In the genomic region with DNA sequence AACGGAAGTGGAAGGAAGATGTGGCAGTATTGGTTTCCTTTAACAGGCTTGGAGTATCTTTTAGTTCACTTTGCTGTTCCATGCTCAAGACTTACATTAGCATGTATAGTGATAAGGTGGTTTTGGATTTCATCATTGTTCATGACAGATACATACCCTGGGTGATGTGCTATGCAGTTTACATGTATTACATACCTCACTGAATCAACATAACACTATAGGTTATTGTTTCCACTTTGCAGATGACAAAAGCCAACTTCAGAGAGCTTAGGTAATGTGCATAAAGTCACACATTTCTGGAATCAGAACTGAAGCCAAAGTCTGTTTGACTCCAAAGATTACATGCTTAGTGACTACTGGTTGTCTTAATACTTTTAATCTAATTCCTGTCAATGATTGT, we compare ENCODE assay signal across 13 cellular contexts. TPM values are rescaled to one million over a fixed set of nuclear protein-coding genes. Genes with fewer than 3 reads are reported as not detected.
DNase-seq lines count a peak whose midpoint lies in the region; ATAC-seq lines count a peak whose summit lies in the region.
"Had no signal": no experiment of that assay in that cellular context is flagged by ENCODE, and none has a peak within 500 bp of the region (broad histone marks: within the 10 kb centered on the region; RNA-seq: fewer than 3 reads in every experiment).

No MANE protein-coding gene starts in this region.

- peaks cover 28% of the 10 kb centered on the region for H3K4me1 Mint-ChIP-seq in T-helper 2 cell treated with Interferon-gamma antibody and Interleukin-4, amounts not matched to agents 5 μg/mL and 100 μg/mL, for 36 hours (ENCODE audit: low read depth)

- DNase-seq in T-helper 2 cell treated with Interferon-gamma antibody and Interleukin-4, amounts not matched to agents 5 μg/mL and 100 μg/mL, for 36 hours (ENCODE audit: low spot score): no peak
- DNase-seq in T-helper 2 cell: no peak
- peak; percentile 11 to 43 for DNase-seq in NCI-H526 (lab: John Stamatoyannopoulos, UW)
- DNase-seq in left lobe of liver (ENCODE audit: low spot score): no peak
- no peak for DNase-seq in SHP77 treated with DMSO at 0.1 percent for 48 hours (lab: John Stamatoyannopoulos, UW)
- no peak for DNase-seq in DMS79 treated with DMSO at 0.1 percent for 48 hours (lab: John Stamatoyannopoulos, UW)
- no peak for DNase-seq in NCI-H510A treated with DMSO at 0.1 percent for 48 hours (lab: John Stamatoyannopoulos, UW)
- DNase-seq: activated CD8-positive, alpha-beta memory T cell treated with anti-CD3 and anti-CD28 coated beads for 24 hours; DMS53; NCI-H1930; NCI-H524 treated with DMSO at 0.1 percent for 48 hours had no signal

- no peaks in the 10 kb centered on the region for H3K27me3 Mint-ChIP-seq in T-helper 2 cell treated with Interferon-gamma antibody and Interleukin-4, amounts not matched to agents 5 μg/mL and 100 μg/mL, for 36 hours (ENCODE audit: low read depth)

- H3K27ac Mint-ChIP-seq in T-helper 2 cell treated with Interferon-gamma antibody and Interleukin-4, amounts not matched to agents 5 μg/mL and 100 μg/mL, for 36 hours: no peak overlapping the region

- peak; percentile 46 for ATAC-seq in GM18907 (IDR thresholded peaks at IDR 0.05; ENCODE audit: unreplicated experiment)
- peak; percentile 94 for ATAC-seq in left lobe of liver
- ATAC-seq: esophagus mucosa had no signal

- peaks cover 43% of the 10 kb centered on the region for H3K36me3 Mint-ChIP-seq in T-helper 2 cell treated with Interferon-gamma antibody and Interleukin-4, amounts not matched to agents 5 μg/mL and 100 μg/mL, for 36 hours (ENCODE audit: low read depth)

- H3K9me3 Mint-ChIP-seq in T-helper 2 cell treated with Interferon-gamma antibody and Interleukin-4, amounts not matched to agents 5 μg/mL and 100 μg/mL, for 36 hours: no peaks in the 10 kb centered on the region

- peak overlapping the region; percentile 15 for H3K4me3 Mint-ChIP-seq in T-helper 2 cell treated with Interferon-gamma antibody and Interleukin-4, amounts not matched to agents 5 μg/mL and 100 μg/mL, for 36 hours

RNA-seq across cellular contexts. Expression of a gene that starts 7.1 kb away (rescaled TPM):
- 46.7 TPM for total RNA-seq in left lobe of liver

RNA-seq across cellular contexts. Expression of a gene that starts 19.1 kb away (rescaled TPM):
- 15.5 TPM for total RNA-seq in left lobe of liver

RNA-seq across cellular contexts. Expression of a gene that starts 48.6 kb away (rescaled TPM):
- 9.5 TPM for total RNA-seq in left lobe of liver

Comparison
In these comparisons a context has a peak if more than half of its experiments do, and no peak if none do; other contexts are left out.
1. DNase-seq: peak in NCI-H526 (2 of 2); none in T-helper 2 cell treated with Interferon-gamma antibody and Interleukin-4, amounts not matched to agents 5 μg/mL and 100 μg/mL, for 36 hours (single experiment), T-helper 2 cell (0 of 5), left lobe of liver (single experiment), SHP77 treated with DMSO at 0.1 percent for 48 hours (single experiment), DMS79 treated with DMSO at 0.1 percent for 48 hours (single experiment) and NCI-H510A treated with DMSO at 0.1 percent for 48 hours (single experiment).